ENCODE assay signal across 8 cellular contexts in genomic region chr15:31328425-31328998, GRCh38. TPM values are rescaled to one million over a fixed set of nuclear protein-coding genes. Genes with fewer than 3 reads are reported as not detected.
DNase-seq lines count a peak whose midpoint lies in the region; ATAC-seq and TF ChIP-seq lines count a peak whose summit lies in the region.

No MANE protein-coding gene starts in this region.

- peak overlapping the region; percentile 90 to 99 (median 97) for H3K27ac Mint-ChIP-seq in CD8-positive, alpha-beta memory T cell
- peak overlapping the region; percentile 96 for H3K27ac Mint-ChIP-seq in activated CD4-positive, alpha-beta memory T cell treated with anti-CD3 and anti-CD28 coated beads, Interleukin-2, amount 10 ng/mL, durations not matched to agents 7 days and 5 days
- peak overlapping the region; percentile 95 to 100 (median 97) for H3K27ac Mint-ChIP-seq in naive thymus-derived CD8-positive, alpha-beta T cell

- peaks cover 0 to 41% (median 6%) of the 10 kb centered on the region in 3 donors for H3K36me3 Mint-ChIP-seq in CD8-positive, alpha-beta memory T cell
- peaks cover 42% of the 10 kb centered on the region for H3K36me3 Mint-ChIP-seq in activated CD4-positive, alpha-beta memory T cell treated with anti-CD3 and anti-CD28 coated beads, Interleukin-2, amount 10 ng/mL, durations not matched to agents 7 days and 5 days (ENCODE audit: low read depth)
- H3K36me3 Mint-ChIP-seq in naive thymus-derived CD8-positive, alpha-beta T cell = peaks cover 0 to 26% (median 5%) of the 10 kb centered on the region in 3 donors

- ATAC-seq in naive thymus-derived CD8-positive, alpha-beta T cell = peak; percentile 10 to 11
- no peak for ATAC-seq in GM21576 (IDR thresholded peaks at IDR 0.05; ENCODE audit: unreplicated experiment)

- peak overlapping the region; percentile 93 to 99 (median 97) for H3K4me3 Mint-ChIP-seq in CD8-positive, alpha-beta memory T cell
- H3K4me3 Mint-ChIP-seq in activated CD4-positive, alpha-beta memory T cell treated with anti-CD3 and anti-CD28 coated beads, Interleukin-2, amount 10 ng/mL, durations not matched to agents 7 days and 5 days = peak overlapping the region; percentile 96
- peak overlapping the region; percentile 92 to 100 (median 96) for H3K4me3 Mint-ChIP-seq in naive thymus-derived CD8-positive, alpha-beta T cell

- peaks cover 0 to 2% of the 10 kb centered on the region in 2 donors for H3K27me3 Mint-ChIP-seq in CD8-positive, alpha-beta memory T cell
- no peaks in the 10 kb centered on the region for H3K27me3 Mint-ChIP-seq in activated CD4-positive, alpha-beta memory T cell treated with anti-CD3 and anti-CD28 coated beads, Interleukin-2, amount 10 ng/mL, durations not matched to agents 7 days and 5 days
- no peaks in the 10 kb centered on the region for H3K27me3 Mint-ChIP-seq in naive thymus-derived CD8-positive, alpha-beta T cell

- peak; percentile 61 to 83 (median 76) for DNase-seq in CD8-positive, alpha-beta memory T cell
- DNase-seq in LNCaP clone FGC (ENCODE audit: low read depth) (no peak), GM19240 (ENCODE audit: insufficient read length, low spot score) (no peak)
- DNase-seq in activated CD4-positive, alpha-beta memory T cell treated with anti-CD3 and anti-CD28 coated beads, Interleukin-2, amount 10 ng/mL, durations not matched to agents 7 days and 5 days = peak; percentile 71
- DNase-seq in effector CD4-positive, alpha-beta T cell = peak; percentile 70
- DNase-seq in naive thymus-derived CD8-positive, alpha-beta T cell = peak; percentile 59 to 88 (median 77)

- no peaks in the 10 kb centered on the region for H3K36me3 ChIP-seq in CD8-positive, alpha-beta memory T cell (ENCODE audit: insufficient read depth, low read length)

- no peaks in the 10 kb centered on the region for H3K9me3 Mint-ChIP-seq in CD8-positive, alpha-beta memory T cell
- H3K9me3 Mint-ChIP-seq in activated CD4-positive, alpha-beta memory T cell treated with anti-CD3 and anti-CD28 coated beads, Interleukin-2, amount 10 ng/mL, durations not matched to agents 7 days and 5 days = no peaks in the 10 kb centered on the region
- peaks cover 0 to 2% (median 0%) of the 10 kb centered on the region in 9 donors for H3K9me3 Mint-ChIP-seq in naive thymus-derived CD8-positive, alpha-beta T cell

- peak overlapping the region; percentile 91 for H3K27ac ChIP-seq in CD8-positive, alpha-beta memory T cell (ENCODE audit: low read depth, low read length)
- peak overlapping the region; percentile 72 for H3K27ac ChIP-seq in temporal lobe (ENCODE audit: low read depth, low read length)

- POLR2A ChIA-PET in CD8-positive, alpha-beta memory T cell (lab: Charles Lee) = interaction anchor here (0.6 to 4.8 kb wide), 19 partner anchors 14 to 155 kb away, joined by 3 to 62 read pairs (median 5); no protein-coding TSS in a partner anchor
- POLR2A ChIA-PET in activated CD4-positive, alpha-beta memory T cell treated with anti-CD3 and anti-CD28 coated beads, Interleukin-2, amount 10 ng/mL, durations not matched to agents 7 days and 5 days (lab: Charles Lee) = interaction anchor here (0.6 to 7.5 kb wide), 13 partner anchors 16 to 159 kb away, joined by 3 to 170 read pairs (median 6); no protein-coding TSS in a partner anchor
- POLR2A ChIA-PET in naive thymus-derived CD8-positive, alpha-beta T cell (lab: Charles Lee) = interaction anchor here (0.6 to 14.7 kb wide), 17 partner anchors 27 to 160 kb away, joined by 3 to 915 read pairs (median 6); no protein-coding TSS in a partner anchor

- TF ChIP-seq CTCF in LNCaP clone FGC (IDR thresholded peaks at IDR 0.05; ENCODE audit: control insufficient read depth, extremely low read depth, insufficient read depth) = no peak

- CTCF ChIA-PET in CD8-positive, alpha-beta memory T cell (lab: Charles Lee) = interaction anchor here (0.7 to 3.8 kb wide), 12 partner anchors 19 to 155 kb away, joined by 3 to 28 read pairs (median 4); no protein-coding TSS in a partner anchor
- CTCF ChIA-PET in activated CD4-positive, alpha-beta memory T cell treated with anti-CD3 and anti-CD28 coated beads, Interleukin-2, amount 10 ng/mL, durations not matched to agents 7 days and 5 days (lab: Charles Lee) = interaction anchor here (0.7 to 2.5 kb wide), 13 partner anchors 12 to 162 kb away, joined by 3 to 12 read pairs (median 3); no protein-coding TSS in a partner anchor

- no peaks in the 10 kb centered on the region for H3K9me3 ChIP-seq in CD8-positive, alpha-beta memory T cell (ENCODE audit: low read length)

- peaks cover 60 to 69% (median 65%) of the 10 kb centered on the region in 3 donors for H3K4me1 Mint-ChIP-seq in CD8-positive, alpha-beta memory T cell
- peaks cover 63% of the 10 kb centered on the region for H3K4me1 Mint-ChIP-seq in activated CD4-positive, alpha-beta memory T cell treated with anti-CD3 and anti-CD28 coated beads, Interleukin-2, amount 10 ng/mL, durations not matched to agents 7 days and 5 days
- peaks cover 38 to 71% (median 65%) of the 10 kb centered on the region in 4 donors for H3K4me1 Mint-ChIP-seq in naive thymus-derived CD8-positive, alpha-beta T cell

- H3K4me1 ChIP-seq in CD8-positive, alpha-beta memory T cell (ENCODE audit: insufficient read depth, low read length) = peaks cover 58% of the 10 kb centered on the region

- peak overlapping the region; percentile 75 for H3K4me3 ChIP-seq in CD8-positive, alpha-beta memory T cell (ENCODE audit: low read length)
- peak overlapping the region; percentile 71 for H3K4me3 ChIP-seq in LNCaP clone FGC (ENCODE audit: low read depth, low read length)

- no peaks in the 10 kb centered on the region for H3K27me3 ChIP-seq in CD8-positive, alpha-beta memory T cell (ENCODE audit: insufficient read depth, low read length, poor library complexity, severe bottlenecking)

RNA-seq across cellular contexts. Expression of gene KLF13, which starts 1.9 kb away (rescaled TPM):
- 100 to 1,000 TPM; 145 to 147 TPM for total RNA-seq in CD8-positive, alpha-beta memory T cell
- 109 TPM for polyA plus RNA-seq in CD8-positive, alpha-beta memory T cell
- total RNA-seq in activated CD4-positive, alpha-beta memory T cell treated with anti-CD3 and anti-CD28 coated beads, Interleukin-2, amount 10 ng/mL, durations not matched to agents 7 days and 5 days = 100 to 1,000 TPM; 199 TPM
- 100 to 1,000 TPM; 240 to 244 TPM for total RNA-seq in naive thymus-derived CD8-positive, alpha-beta T cell
- 100 to 1,000 TPM in 1 of 3 donors, 10 to 100 TPM in 2; 70.1 to 102 (median 93.7) TPM for polyA plus RNA-seq in naive thymus-derived CD8-positive, alpha-beta T cell
- total RNA-seq in temporal lobe = 27.8 TPM

Comparison
In these comparisons a context has a peak if more than half of its experiments do, and no peak if none do; other contexts are left out.
1. DNase-seq: peak in CD8-positive, alpha-beta memory T cell (5 of 5), activated CD4-positive, alpha-beta memory T cell treated with anti-CD3 and anti-CD28 coated beads, Interleukin-2, amount 10 ng/mL, durations not matched to agents 7 days and 5 days (single experiment), effector CD4-positive, alpha-beta T cell (single experiment) and naive thymus-derived CD8-positive, alpha-beta T cell (10 of 10); none in LNCaP clone FGC (single experiment) and GM19240 (single experiment).
2. Peak in every context shown above with its lines, with median percentiles within 50 percentile points of each other: H3K27ac Mint-ChIP-seq and H3K4me3 Mint-ChIP-seq.